ENCODE assay signal across 8 cellular contexts in genomic region chr17:32007463-32008298, GRCh38. TPM values are rescaled to one million over a fixed set of nuclear protein-coding genes. Genes with fewer than 3 reads are reported as not detected.
DNase-seq lines count a peak whose midpoint lies in the region; ATAC-seq and TF ChIP-seq lines count a peak whose summit lies in the region.

No MANE protein-coding gene starts in this region.

- intact Hi-C loops in adrenal gland (cut with DNase I) (loop anchor here in 1 of 2 donors (5.0 kb wide), 1 partner anchor 130 kb away; no protein-coding TSS in a partner anchor), left ventricle myocardium inferior (cut with micrococcal nuclease) (loop anchor here (10.0 kb wide), 1 partner anchor 127 kb away; no protein-coding TSS in a partner anchor)

- no peaks in the 10 kb centered on the region for H3K9me3 ChIP-seq in BE2C
- no peaks in the 10 kb centered on the region for H3K9me3 ChIP-seq in adrenal gland (replicated peaks in 1 of 3)
- H3K9me3 ChIP-seq in left ventricle myocardium inferior (replicated peaks): no peaks in the 10 kb centered on the region

- DNase-seq in BE2C (peak; percentile 30), GM19238 (ENCODE audit: insufficient read length, low spot score) (peak; percentile 20), RPMI7951 (ENCODE audit: low read depth) (peak; percentile 11), adrenal gland (peak; percentile 26 to 62 (median 42)), left ventricle myocardium inferior (no peak), progenitor cell of endocrine pancreas (ENCODE audit: low spot score, unreplicated experiment) (peak; percentile 16), DMS153 (lab: John Stamatoyannopoulos, UW) (no peak)

- no peak for TF ChIP-seq POLR2A in adrenal gland (IDR thresholded peaks at IDR 0.05)

- peak; percentile 22 for ATAC-seq in HG03378 (IDR thresholded peaks at IDR 0.05; ENCODE audit: unreplicated experiment)

- H3K27ac ChIP-seq in adrenal gland (peak overlapping the region in 4 of 5 donors; percentile 58 to 91 (median 80)), left ventricle myocardium inferior (replicated peaks) (peak overlapping the region; percentile 83)

- H3K27me3 ChIP-seq in BE2C (no peaks in the 10 kb centered on the region), adrenal gland (no peaks in the 10 kb centered on the region), left ventricle myocardium inferior (ENCODE audit: low read depth) (no peaks in the 10 kb centered on the region)

- no peaks in the 10 kb centered on the region for H3K4me1 ChIP-seq in BE2C
- peaks cover 21 to 24% of the 10 kb centered on the region in 2 donors for H3K4me1 ChIP-seq in adrenal gland (replicated peaks in 1 of 2)
- H3K4me1 ChIP-seq in left ventricle myocardium inferior: peaks cover 40% of the 10 kb centered on the region

- H3K27ac Mint-ChIP-seq in progenitor cell of endocrine pancreas: peak overlapping the region; percentile 79

- peak overlapping the region; percentile 77 for H3K4me3 Mint-ChIP-seq in progenitor cell of endocrine pancreas (ENCODE audit: low read depth)

- H3K27me3 Mint-ChIP-seq in progenitor cell of endocrine pancreas: no peaks in the 10 kb centered on the region

- H3K36me3 ChIP-seq in BE2C: no peaks in the 10 kb centered on the region
- H3K36me3 ChIP-seq in adrenal gland (replicated peaks in 1 of 2): no peaks in the 10 kb centered on the region
- peaks cover 3% of the 10 kb centered on the region for H3K36me3 ChIP-seq in left ventricle myocardium inferior

- no peak for TF ChIP-seq CTCF in BE2C (IDR thresholded peaks at IDR 0.05; ENCODE audit: low read depth, low read length)
- TF ChIP-seq CTCF in adrenal gland (IDR thresholded peaks at IDR 0.05): no peak
- TF ChIP-seq CTCF in left ventricle myocardium inferior (IDR thresholded peaks at IDR 0.05; ENCODE audit: borderline replicate concordance): no peak
- TF ChIP-seq CTCF in progenitor cell of endocrine pancreas (IDR thresholded peaks at IDR 0.05; ENCODE audit: unreplicated experiment): no peak

- H3K4me1 Mint-ChIP-seq in progenitor cell of endocrine pancreas (ENCODE audit: low read depth): peaks cover 13% of the 10 kb centered on the region

- peaks cover 3% of the 10 kb centered on the region for H3K36me3 Mint-ChIP-seq in progenitor cell of endocrine pancreas (ENCODE audit: insufficient read depth)

- 0 to 5% (median 1%) methylated on average over 7 to 78 of the region's 80 CpGs for WGBS in adrenal gland, 4 donors

- H3K4me3 ChIP-seq in BE2C (ENCODE audit: low read depth, low read length) (peak overlapping the region; percentile 81), adrenal gland (peak overlapping the region; percentile 6 to 96 (median 61)), left ventricle myocardium inferior (peak overlapping the region; percentile 91)

- no peaks in the 10 kb centered on the region for H3K9me3 Mint-ChIP-seq in progenitor cell of endocrine pancreas (ENCODE audit: low read depth)

RNA-seq across cellular contexts. Expression of gene LRRC37B, which starts 0.5 kb away (rescaled TPM):
- polyA plus RNA-seq in BE2C (2012; ENCODE audit: insufficient read depth, insufficient read length, low read depth): 6.3 TPM
- 4.2 and 12.6 TPM in 2 replicates for total RNA-seq in RPMI7951 (2014; rRNA removed; shearing (Covaris generic))
- total RNA-seq in adrenal gland (10 to 100 TPM in 5 of 8 donors, 1 to 10 TPM in 3; 7.4 to 37.3 (median 11.9) TPM), left ventricle myocardium inferior (3.2 TPM), progenitor cell of endocrine pancreas (27.6 and 28.7 TPM in 2 replicates)
- polyA plus RNA-seq in adrenal gland: 10 to 100 TPM; 10.2 to 45.3 (median 22.0) TPM

Comparison
In these comparisons a context has a peak if more than half of its experiments do, and no peak if none do; other contexts are left out.
1. DNase-seq: peak in BE2C (single experiment), GM19238 (single experiment), RPMI7951 (single experiment), adrenal gland (7 of 7) and progenitor cell of endocrine pancreas (single experiment); none in left ventricle myocardium inferior (single experiment) and DMS153 (single experiment).
2. Peak in every context shown above with its lines, with median percentiles within 50 percentile points of each other: H3K4me3 ChIP-seq.